8 cellular contexts compared by ENCODE assay signal in the genomic region with DNA sequence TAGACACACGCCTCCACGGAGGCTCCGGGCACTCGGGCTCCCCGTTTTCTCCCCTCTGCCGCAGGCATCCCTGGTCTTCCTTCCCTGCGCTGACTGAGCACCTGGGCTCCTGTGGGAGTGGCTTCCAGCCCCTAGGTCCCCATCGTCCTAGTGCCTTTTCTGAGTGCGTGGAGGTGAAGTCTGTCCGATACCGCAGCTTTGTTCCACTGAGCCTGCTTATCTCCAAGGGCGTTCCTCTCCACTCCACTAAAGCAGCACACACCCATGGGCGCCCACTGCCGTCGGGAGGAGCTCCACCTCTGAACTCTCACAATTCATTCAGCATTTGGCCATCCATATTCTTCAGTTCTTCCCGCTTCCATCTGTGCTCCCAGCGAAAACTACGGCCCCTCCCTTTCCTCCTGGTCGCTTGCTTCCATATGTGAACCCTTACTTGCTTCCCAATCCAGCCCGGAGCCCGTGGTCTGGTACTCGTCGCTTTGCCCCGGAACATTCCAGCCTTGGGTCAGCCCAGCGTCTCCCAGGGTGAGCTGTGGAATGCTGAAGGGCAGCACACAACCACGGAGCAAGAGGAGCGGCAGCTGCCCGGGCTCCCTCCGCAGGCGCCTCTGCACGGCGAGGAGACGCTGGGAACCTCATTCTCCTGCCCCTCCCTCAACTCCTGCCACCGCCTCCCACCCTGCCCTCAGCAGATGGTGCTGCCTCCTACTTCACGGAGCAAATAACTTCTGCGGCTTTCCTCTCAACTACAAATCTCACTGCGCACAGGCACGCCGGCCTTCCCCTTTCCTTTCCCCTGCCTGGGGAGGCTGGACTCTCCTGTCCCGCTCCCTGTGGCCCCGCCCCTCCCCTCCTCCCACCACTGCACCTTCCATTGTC. TPM values are rescaled to one million over a fixed set of nuclear protein-coding genes. Genes with fewer than 3 reads are reported as not detected.
DNase-seq lines count a peak whose midpoint lies in the region; ATAC-seq and TF ChIP-seq lines count a peak whose summit lies in the region.

No MANE protein-coding gene starts in this region.

- peaks cover 5% of the 10 kb centered on the region for H3K27me3 Mint-ChIP-seq in brain

- peaks cover 30% of the 10 kb centered on the region for H3K4me1 Mint-ChIP-seq in brain

- H3K4me3 ChIP-seq in SK-N-SH (ENCODE audit: low read depth in 2 of 2, low read length in 1 of 2) = peak overlapping the region; percentile 35 to 39
- H3K4me3 ChIP-seq in iPS-15b (ENCODE audit: low read depth, low read length) = peak overlapping the region; percentile 87
- no peak overlapping the region for H3K4me3 ChIP-seq in OCI-LY7 (ENCODE audit: low read depth, low read length, poor library complexity, severe bottlenecking)

- CTCF ChIA-PET in SK-N-SH (lab: Yijun Ruan, JAX) (interaction anchor here (1.0 to 6.9 kb wide), 6 partner anchors 8 to 28 kb away, joined by 3 to 53 read pairs (median 4); a partner anchor contains a TSS), OCI-LY7 (lab: Charles Lee; ENCODE audit: unreplicated experiment) (no interaction called here)

- peak overlapping the region; percentile 79 to 87 (median 85) for H3K4me3 Mint-ChIP-seq in brain

- peak; percentile 63 for DNase-seq in SK-N-SH
- peak; percentile 75 for DNase-seq in retina
- no peak for DNase-seq in OCI-LY7 (ENCODE audit: low spot score)

- 26% methylated on average over 33 of the region's 41 CpGs for WGBS in SK-N-SH (ENCODE audit: low lambda C conversion rate)

- H3K27ac ChIP-seq in C4-2B = peak overlapping the region; percentile 75
- no peak overlapping the region for H3K27ac ChIP-seq in SK-N-SH (ENCODE audit: low read depth in 2 of 2, low read length in 1 of 2)
- H3K27ac ChIP-seq in OCI-LY7 (ENCODE audit: low read depth, low read length, poor library complexity, severe bottlenecking) = no peak overlapping the region

- H4K20me1 ChIP-seq in SK-N-SH (ENCODE audit: insufficient read depth) (no peaks in the 10 kb centered on the region), OCI-LY7 (ENCODE audit: insufficient read depth, low read length) (no peaks in the 10 kb centered on the region)

- ATAC-seq in HG02610 (IDR thresholded peaks at IDR 0.05; ENCODE audit: unreplicated experiment) = peak; percentile 48
- no peak for ATAC-seq in GM21717 (IDR thresholded peaks at IDR 0.05; ENCODE audit: unreplicated experiment)

- no peak for TF ChIP-seq RAD21 in SK-N-SH (IDR thresholded peaks at IDR 0.05; ENCODE audit: low read length)

- peaks cover 19% of the 10 kb centered on the region for H3K36me3 Mint-ChIP-seq in brain

- H3K9ac ChIP-seq in SK-N-SH = no peak overlapping the region
- H3K9ac ChIP-seq in iPS-15b (ENCODE audit: low read depth, low read length) = peak overlapping the region; percentile 76

- no peaks in the 10 kb centered on the region for H3K27me3 ChIP-seq in SK-N-SH (ENCODE audit: insufficient read depth)
- peaks cover 3% of the 10 kb centered on the region for H3K27me3 ChIP-seq in iPS-15b (ENCODE audit: control insufficient read depth, insufficient read depth, low read length)

- no peaks in the 10 kb centered on the region for H3K9me3 Mint-ChIP-seq in brain

- TF ChIP-seq EP300 in SK-N-SH (IDR thresholded peaks at IDR 0.05; ENCODE audit: borderline replicate concordance in 1 of 2, low read depth in 1 of 2, low read length in 1 of 2) = no peak

- H3K27ac Mint-ChIP-seq in brain = peak overlapping the region; percentile 13 to 82 (median 60)

- intact Hi-C loops in OCI-LY7 (cut with micrococcal nuclease; ENCODE audit: unreplicated experiment) = no loop called here

- H3K4me1 ChIP-seq in SK-N-SH (ENCODE audit: control insufficient read depth in 1 of 2, insufficient read depth in 2 of 2, low read depth in 1 of 2, low read length in 1 of 2) (peaks cover 7 to 10% of the 10 kb centered on the region in 2 experiments; a peak in 1 of 4 replicates), iPS-15b (ENCODE audit: control insufficient read depth, insufficient read depth, low read length) (peaks cover 4% of the 10 kb centered on the region), OCI-LY7 (ENCODE audit: insufficient read depth, low read length, poor library complexity, severe bottlenecking) (no peaks in the 10 kb centered on the region)

- POLR2A ChIA-PET in SK-N-SH (lab: Yijun Ruan, JAX) = interaction anchor here (0.7 kb wide), 1 partner anchor 23 kb away, joined by 3 read pairs; no protein-coding TSS in a partner anchor
- POLR2A ChIA-PET in OCI-LY7 (lab: Charles Lee) = no interaction called here

- no peaks in the 10 kb centered on the region for H3K79me2 ChIP-seq in SK-N-SH (ENCODE audit: insufficient read depth)
- no peaks in the 10 kb centered on the region for H3K79me2 ChIP-seq in OCI-LY7 (ENCODE audit: insufficient read depth, low read depth, low read length)

- H3K9me3 ChIP-seq in SK-N-SH (no peaks in the 10 kb centered on the region), iPS-15b (ENCODE audit: control insufficient read depth, insufficient read depth, low read length) (no peaks in the 10 kb centered on the region), OCI-LY7 (ENCODE audit: low read length) (no peaks in the 10 kb centered on the region)

- BruUV-seq in OCI-LY7 (replicated peaks; lab: Mats Ljungman, UMichigan) = no TSS peak

- H3K4me2 ChIP-seq in SK-N-SH (peak overlapping the region; percentile 70), OCI-LY7 (ENCODE audit: low read length) (no peak overlapping the region)

- H2AFZ ChIP-seq in SK-N-SH (ENCODE audit: low read depth) = peak overlapping the region; percentile 86
- H2AFZ ChIP-seq in OCI-LY7 (ENCODE audit: low read length) = no peak overlapping the region

- peaks cover 5% of the 10 kb centered on the region for H3F3A ChIP-seq in SK-N-SH (replicated peaks; ENCODE audit: insufficient read depth)

- TF ChIP-seq CTCF in C4-2B (conservative IDR thresholded peaks at IDR 0.05) = no peak
- no peak for TF ChIP-seq CTCF in SK-N-SH (IDR thresholded peaks at IDR 0.05)
- no peak for TF ChIP-seq CTCF in brain (conservative IDR thresholded peaks at IDR 0.05)
- no peak for TF ChIP-seq CTCF in OCI-LY7 (conservative IDR thresholded peaks at IDR 0.05; ENCODE audit: low read length)

- H3K36me3 ChIP-seq in SK-N-SH (replicated peaks in 1 of 2; ENCODE audit: control insufficient read depth in 1 of 2, insufficient read depth in 2 of 2, low read length in 1 of 2) = peaks cover 0 to 19% of the 10 kb centered on the region in 2 experiments
- peaks cover 19% of the 10 kb centered on the region for H3K36me3 ChIP-seq in iPS-15b (ENCODE audit: control insufficient read depth, insufficient read depth, low read length)
- H3K36me3 ChIP-seq in OCI-LY7 (ENCODE audit: insufficient read depth, low read length) = no peaks in the 10 kb centered on the region

- H3K9me2 ChIP-seq in SK-N-SH = no peaks in the 10 kb centered on the region
- no peaks in the 10 kb centered on the region for H3K9me2 ChIP-seq in OCI-LY7 (ENCODE audit: insufficient read depth, low read length)

TF ChIP-seq in SK-N-SH, 30 proteins besides CTCF, POLR2A, EP300 and RAD21:
- TF ChIP-seq RCOR1 (IDR thresholded peaks at IDR 0.05; ENCODE audit: low read length) = no peak
- TF ChIP-seq SIN3A (IDR thresholded peaks at IDR 0.05; ENCODE audit: borderline replicate concordance, low read depth, low read length) = no peak
TF ChIP-seq in SK-N-SH: peak in this region for 0.

RNA-seq across cellular contexts. Expression of a gene that starts 27.5 kb away (rescaled TPM):
- 42.7 and 50.7 TPM in 2 replicates for polyA plus RNA-seq in SK-N-SH (2012; rRNA removed)
- 29.9 and 42.8 TPM in 2 replicates for polyA plus RNA-seq in SK-N-SH (2012; cell fraction: cytosol; rRNA removed)
- polyA plus RNA-seq in SK-N-SH (2012; cell fraction: nucleus; rRNA removed) = 71.3 and 72.5 TPM in 2 replicates
- 12.5 TPM for polyA plus RNA-seq in brain (ENCODE audit: insufficient read depth, low read depth, low replicate concordance)
- 20.3 and 28.8 TPM in 2 replicates for total RNA-seq in OCI-LY7 (2014; rRNA removed; shearing (Covaris generic))
- total RNA-seq in OCI-LY7 (2022) = 10.2 and 11.5 TPM in 2 replicates

RNA-seq across cellular contexts. Expression of a gene that starts 31.9 kb away (rescaled TPM):
- polyA plus RNA-seq in SK-N-SH (2012; rRNA removed) (0.02 and 0.13 TPM in 2 replicates), brain (ENCODE audit: insufficient read depth, low read depth, low replicate concordance) (not detected)
- polyA plus RNA-seq in SK-N-SH (2012; cell fraction: cytosol; rRNA removed) = 0.01 and 0.09 TPM in 2 replicates
- polyA plus RNA-seq in SK-N-SH (2012; cell fraction: nucleus; rRNA removed) = 0.04 and 0.09 TPM in 2 replicates
- total RNA-seq in OCI-LY7 (2014; rRNA removed; shearing (Covaris generic)) = not detected in 2 replicates
- not detected in 2 replicates for total RNA-seq in OCI-LY7 (2022)

RNA-seq across cellular contexts. Expression of a gene that starts 52.3 kb away (rescaled TPM):
- 1.4 and 2.8 TPM in 2 replicates for polyA plus RNA-seq in SK-N-SH (2012; rRNA removed)
- 0.97 and 1.5 TPM in 2 replicates for polyA plus RNA-seq in SK-N-SH (2012; cell fraction: cytosol; rRNA removed)
- 1.8 and 3.7 TPM in 2 replicates for polyA plus RNA-seq in SK-N-SH (2012; cell fraction: nucleus; rRNA removed)
- polyA plus RNA-seq in brain (ENCODE audit: insufficient read depth, low read depth, low replicate concordance) = 1.4 TPM
- not detected in 2 replicates for total RNA-seq in OCI-LY7 (2014; rRNA removed; shearing (Covaris generic))
- total RNA-seq in OCI-LY7 (2022) = not detected in 2 replicates
